In the genomic region with DNA sequence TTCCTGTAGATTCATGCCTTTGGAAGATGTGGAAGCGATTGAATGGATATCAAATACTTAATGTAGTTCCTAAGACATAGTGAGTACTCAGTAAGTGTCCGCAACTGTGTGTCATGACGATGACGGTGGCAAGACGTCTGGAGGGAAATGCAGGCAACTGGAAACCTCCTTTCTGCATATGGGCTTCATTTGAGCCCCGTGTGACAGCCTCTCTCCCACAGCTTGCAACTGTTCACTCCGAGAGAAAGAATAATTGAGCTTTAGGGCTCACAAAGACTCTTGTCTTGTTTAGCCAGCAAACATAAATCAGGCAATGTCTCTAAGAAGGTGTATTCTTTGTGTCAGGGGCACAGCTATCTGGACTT, we compare ENCODE assay signal across 9 cellular contexts. TPM values are rescaled to one million over a fixed set of nuclear protein-coding genes. Genes with fewer than 3 reads are reported as not detected.
DNase-seq lines count a peak whose midpoint lies in the region; ATAC-seq and TF ChIP-seq lines count a peak whose summit lies in the region.
"Had no signal": no experiment of that assay in that cellular context is flagged by ENCODE, and none has a peak within 500 bp of the region (broad histone marks: within the 10 kb centered on the region; RNA-seq: fewer than 3 reads in every experiment).

No MANE protein-coding gene starts in this region.

- no peak overlapping the region for H3K9ac ChIP-seq in MM.1S (ENCODE audit: low read length)

- no peak overlapping the region for H2AFZ ChIP-seq in MM.1S (ENCODE audit: low read length)

- no peak for TF ChIP-seq CTCF in WI38 (IDR thresholded peaks at IDR 0.05; ENCODE audit: low read depth, low read length)
- no peak for TF ChIP-seq CTCF in heart left ventricle (IDR thresholded peaks at IDR 0.05)
- TF ChIP-seq CTCF in MM.1S (IDR thresholded peaks at IDR 0.05; ENCODE audit: low read length): no peak

- TF ChIP-seq POLR2A in heart left ventricle (IDR thresholded peaks at IDR 0.05): no peak

- H3K27me3 ChIP-seq in heart left ventricle (no peaks in the 10 kb centered on the region), MM.1S (replicated peaks; ENCODE audit: insufficient read depth, low read length) (no peaks in the 10 kb centered on the region)

- WGBS in heart left ventricle, 4 donors: 30 to 49% (median 42%) methylated on average over 7 of the region's 7 CpGs

- H3K4me1 ChIP-seq in heart left ventricle: peaks cover 0 to 33% (median 17%) of the 10 kb centered on the region in 12 donors
- H3K4me1 ChIP-seq in MM.1S (ENCODE audit: low read length): no peaks in the 10 kb centered on the region

- no peaks in the 10 kb centered on the region for H3K9me3 ChIP-seq in heart left ventricle
- no peaks in the 10 kb centered on the region for H3K9me3 ChIP-seq in MM.1S (replicated peaks; ENCODE audit: insufficient read depth, low read length)

- peak; percentile 73 for DNase-seq in EL
- peak in 1 of 5 donors; percentile 29 for DNase-seq in heart left ventricle
- no peak for DNase-seq in sciatic nerve (ENCODE audit: low spot score)
- DNase-seq in Ammon's horn (ENCODE audit: low spot score): no peak
- DNase-seq in activated CD8-positive, alpha-beta memory T cell treated with anti-CD3 and anti-CD28 coated beads, Interleukin-2, amount 50 U/mL, for 4 hours: no peak
- no peak for DNase-seq in MM.1S
- DNase-seq in NCI-H226: no peak
- DNase-seq: activated CD4-positive, alpha-beta T cell treated with anti-CD3 and anti-CD28 coated beads for 48 hours had no signal

- H3K79me2 ChIP-seq in MM.1S (ENCODE audit: low read length): no peaks in the 10 kb centered on the region

- no peak overlapping the region for H3K4me2 ChIP-seq in MM.1S (ENCODE audit: low read depth, low read length)

- H3K36me3 ChIP-seq in heart left ventricle (no peaks in the 10 kb centered on the region), MM.1S (replicated peaks; ENCODE audit: insufficient read depth, low read length) (no peaks in the 10 kb centered on the region)

- H3K27ac ChIP-seq in heart left ventricle: peak overlapping the region in 11 of 12 donors; percentile 1 to 81 (median 68)
- no peak overlapping the region for H3K27ac ChIP-seq in MM.1S (ENCODE audit: low read length)

- H3K4me3 ChIP-seq in WI38 (ENCODE audit: low read depth, low read length): peak overlapping the region; percentile 39
- peak overlapping the region in 6 of 12 donors; percentile 9 to 44 (median 25) for H3K4me3 ChIP-seq in heart left ventricle
- H3K4me3 ChIP-seq in MM.1S (ENCODE audit: low read length): no peak overlapping the region

- H3F3A ChIP-seq in MM.1S (ENCODE audit: insufficient read depth, low read length): no peaks in the 10 kb centered on the region

- peak in 2 of 4 donors; percentile 29 to 53 for ATAC-seq in heart left ventricle
- peak; percentile 29 for ATAC-seq in sciatic nerve

- H3K9me2 ChIP-seq in MM.1S (replicated peaks; ENCODE audit: insufficient read depth, low read length): no peaks in the 10 kb centered on the region

- no peaks in the 10 kb centered on the region for H4K20me1 ChIP-seq in MM.1S (ENCODE audit: insufficient read depth, low read length)

- intact Hi-C loops in heart left ventricle (cut with DNase I): no loop called here
- intact Hi-C loops in sciatic nerve (cut with DNase I): no loop called here

RNA-seq across cellular contexts. Expression of gene CFAP251, which starts 7.0 kb away (rescaled TPM):
- total RNA-seq in heart left ventricle (1 to 10 TPM in 5 of 9 donors, under 1 TPM in 4; 0.60 to 8.0 (median 1.2) TPM), sciatic nerve (3.8 TPM)
- 1 to 10 TPM; 1.4 to 2.2 TPM for polyA plus RNA-seq in heart left ventricle

RNA-seq across cellular contexts. Expression of gene PSMD9, which starts 36.8 kb away (rescaled TPM):
- total RNA-seq in heart left ventricle (10 to 100 TPM; 28.8 to 47.8 (median 37.9) TPM), sciatic nerve (34.3 TPM)
- polyA plus RNA-seq in heart left ventricle: 100 to 1,000 TPM in 1 of 2 donors, 10 to 100 TPM in 1; 24.8 to 133 TPM
